Comparison of ENCODE assay signal across 8 cellular contexts in the genomic region with DNA sequence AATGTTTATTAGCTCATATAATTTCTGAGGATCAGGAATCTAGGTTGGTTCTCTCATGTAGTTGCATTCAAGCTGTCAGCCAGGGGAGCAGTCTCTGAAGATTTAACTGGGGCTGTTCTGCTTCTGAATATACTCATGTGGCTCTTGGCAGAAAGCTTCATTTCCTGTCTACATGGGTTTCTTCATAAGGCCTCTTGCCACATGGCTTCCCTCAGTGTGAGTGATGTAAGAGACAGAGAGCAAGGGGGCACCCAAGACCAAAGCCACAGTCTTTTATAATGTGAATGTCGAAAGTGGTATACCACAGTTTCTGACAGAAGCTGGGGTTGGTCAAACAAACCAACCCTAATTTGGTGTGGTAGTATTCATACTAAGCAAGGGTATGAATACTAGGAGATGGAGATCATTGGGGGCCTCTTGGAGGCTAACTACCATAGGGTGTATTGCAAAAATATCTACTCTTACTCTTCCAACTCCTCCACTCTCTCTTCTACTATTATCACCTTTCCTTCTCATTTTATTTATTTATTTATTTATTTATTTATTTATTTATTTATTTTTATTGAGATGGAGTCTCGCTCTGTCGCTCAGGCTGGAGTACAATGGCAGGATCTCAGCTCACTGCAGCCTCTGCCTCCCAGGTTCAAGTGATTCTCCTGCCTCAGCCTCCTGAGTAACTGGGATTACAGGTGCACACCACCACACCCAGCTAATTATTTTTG.
DNase-seq lines count a peak whose midpoint lies in the region; ATAC-seq and TF ChIP-seq lines count a peak whose summit lies in the region.

No MANE protein-coding gene starts in this region.

- H3K27me3 Mint-ChIP-seq in T-helper 2 cell treated with Interferon-gamma antibody and Interleukin-4, amounts not matched to agents 5 μg/mL and 100 μg/mL, for 36 hours (ENCODE audit: low read depth): peaks cover 2% of the 10 kb centered on the region
- no peaks in the 10 kb centered on the region for H3K27me3 Mint-ChIP-seq in endothelial cell (ENCODE audit: unreplicated experiment)

- H3K4me3 Mint-ChIP-seq in T-helper 2 cell treated with Interferon-gamma antibody and Interleukin-4, amounts not matched to agents 5 μg/mL and 100 μg/mL, for 36 hours: no peak overlapping the region
- H3K4me3 Mint-ChIP-seq in endothelial cell (ENCODE audit: unreplicated experiment): no peak overlapping the region

- DNase-seq in GM10266 (ENCODE audit: extremely low spot score) (peak; percentile 9), HT1080 (ENCODE audit: low read depth) (peak; percentile 58), foreskin fibroblast (peak; percentile 3 to 6), NCI-H1436 (lab: John Stamatoyannopoulos, UW) (no peak), NCI-H345 (lab: John Stamatoyannopoulos, UW) (no peak), endothelial cell (ENCODE audit: low spot score) (no peak)
- no peak for DNase-seq in T-helper 2 cell treated with Interferon-gamma antibody and Interleukin-4, amounts not matched to agents 5 μg/mL and 100 μg/mL, for 36 hours (ENCODE audit: low spot score)

- no peak overlapping the region for H3K27ac Mint-ChIP-seq in T-helper 2 cell treated with Interferon-gamma antibody and Interleukin-4, amounts not matched to agents 5 μg/mL and 100 μg/mL, for 36 hours
- no peak overlapping the region for H3K27ac Mint-ChIP-seq in endothelial cell (ENCODE audit: unreplicated experiment)

- no peaks in the 10 kb centered on the region for H3K36me3 Mint-ChIP-seq in T-helper 2 cell treated with Interferon-gamma antibody and Interleukin-4, amounts not matched to agents 5 μg/mL and 100 μg/mL, for 36 hours (ENCODE audit: low read depth)
- peaks cover 4% of the 10 kb centered on the region for H3K36me3 Mint-ChIP-seq in endothelial cell (ENCODE audit: low read depth, unreplicated experiment)

- peaks cover 6% of the 10 kb centered on the region for H3K4me1 Mint-ChIP-seq in T-helper 2 cell treated with Interferon-gamma antibody and Interleukin-4, amounts not matched to agents 5 μg/mL and 100 μg/mL, for 36 hours (ENCODE audit: low read depth)
- peaks cover 3% of the 10 kb centered on the region for H3K4me1 Mint-ChIP-seq in endothelial cell (ENCODE audit: unreplicated experiment)

- H3K9me3 Mint-ChIP-seq in T-helper 2 cell treated with Interferon-gamma antibody and Interleukin-4, amounts not matched to agents 5 μg/mL and 100 μg/mL, for 36 hours: no peaks in the 10 kb centered on the region
- no peaks in the 10 kb centered on the region for H3K9me3 Mint-ChIP-seq in endothelial cell (ENCODE audit: unreplicated experiment)

- no peak overlapping the region for H3K4me3 ChIP-seq in foreskin fibroblast (ENCODE audit: low read depth in 1 of 2, low read length in 2 of 2)

- TF ChIP-seq CTCF in GM10266 (IDR thresholded peaks at IDR 0.05; ENCODE audit: control insufficient read depth, insufficient read depth, low read depth, missing control alignments) (no peak), foreskin fibroblast (IDR thresholded peaks at IDR 0.05; ENCODE audit: low read depth, low read length) (no peak), endothelial cell (IDR thresholded peaks at IDR 0.05; ENCODE audit: unreplicated experiment) (no peak)

- peak; percentile 88 for ATAC-seq in GM21423 (IDR thresholded peaks at IDR 0.05; ENCODE audit: unreplicated experiment)

Comparison
In these comparisons a context has a peak if more than half of its experiments do, and no peak if none do; other contexts are left out.
1. DNase-seq: peak in GM10266 (single experiment), HT1080 (single experiment) and foreskin fibroblast (2 of 2); none in T-helper 2 cell treated with Interferon-gamma antibody and Interleukin-4, amounts not matched to agents 5 μg/mL and 100 μg/mL, for 36 hours (single experiment), NCI-H1436 (single experiment), NCI-H345 (single experiment) and endothelial cell (single experiment).